Comparison of ENCODE assay signal across 24 cellular contexts in the genomic region with DNA sequence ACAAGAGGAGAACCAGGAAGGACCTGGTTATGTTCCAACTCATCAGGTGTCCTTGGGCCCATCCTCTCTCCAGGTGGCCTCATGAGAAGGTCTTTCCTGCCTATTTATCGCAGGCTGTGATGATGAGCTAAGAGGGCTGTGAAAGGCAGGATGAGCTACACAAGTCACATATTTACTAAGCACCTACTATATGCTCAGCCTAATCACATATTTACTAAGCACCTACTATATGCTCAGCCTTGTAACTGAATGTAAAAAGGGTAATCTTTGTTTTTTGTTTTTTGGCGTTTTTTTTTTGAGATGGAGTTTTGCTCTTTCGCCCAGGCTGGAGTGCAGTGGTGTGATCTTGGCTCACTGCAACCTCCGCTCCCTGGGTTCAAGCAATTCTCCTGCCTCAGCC. TPM values are rescaled to one million over a fixed set of nuclear protein-coding genes. Genes with fewer than 3 reads are reported as not detected.
"Had no signal": no experiment of that assay in that cellular context is flagged by ENCODE, and none has a peak within 500 bp of the region (broad histone marks: within the 10 kb centered on the region; RNA-seq: fewer than 3 reads in every experiment).

No MANE protein-coding gene starts in this region.

- DNase-seq: activated CD4-positive, alpha-beta T cell treated with anti-CD3 and anti-CD28 coated beads for 48 hours; activated CD4-positive, alpha-beta T cell treated with anti-CD3 and anti-CD28 coated beads, Interleukin-2, amount 50 U/mL, for 4 hours; activated CD4-positive, CD25-positive, alpha-beta regulatory T cell treated with anti-CD3 and anti-CD28 coated beads, Interleukin-2, amount 50 U/mL, for 72 hours; activated CD8-positive, alpha-beta memory T cell treated with anti-CD3 and anti-CD28 coated beads, Interleukin-2, amount 50 U/mL, for 48 hours; activated CD8-positive, alpha-beta T cell treated with anti-CD3 and anti-CD28 coated beads, Interleukin-2, amount 10 ng/mL, durations not matched to agents 7 days and 5 days; activated naive CD4-positive, alpha-beta T cell treated with anti-CD3 and anti-CD28 coated beads, Interleukin-2, amount 50 U/mL, for 16 hours; activated naive CD8-positive, alpha-beta T cell treated with anti-CD3 and anti-CD28 coated beads, Interleukin-2, amount 10 ng/mL, durations not matched to agents 7 days and 5 days; activated T-cell treated with anti-CD3 and anti-CD28 coated beads, Interleukin-2, amount 50 U/mL, for 1 hour; adrenal gland; anterior cingulate cortex; colonic mucosa; Kasumi-1; NCI-H1048; NCI-H1694; NCI-H2081; NCI-H226; PC-9; SIG-M5; T-helper 17 cell; T-helper 9 cell had no signal

- H2AFZ ChIP-seq: PC-9 had no signal

- H3K9me3 ChIP-seq: adrenal gland, colonic mucosa had no signal

- H3K4me2 ChIP-seq: PC-9 had no signal

- ATAC-seq: activated CD8-positive, alpha-beta T cell treated with anti-CD3 and anti-CD28 coated beads, Interleukin-2, amount 10 ng/mL, durations not matched to agents 7 days and 5 days; T-helper 17 cell; WTC11 had no signal

- H3K36me3 ChIP-seq: adrenal gland, colonic mucosa had no signal

- H3K27ac ChIP-seq: adrenal gland, colonic mucosa, PC-9 had no signal

- H3K27me3 ChIP-seq: adrenal gland, colonic mucosa had no signal

- H3K4me3 ChIP-seq: adrenal gland, colonic mucosa, PC-9 had no signal

RNA-seq across cellular contexts. Expression of a gene that starts 44.2 kb away (rescaled TPM):
- total RNA-seq: activated CD8-positive, alpha-beta T cell treated with anti-CD3 and anti-CD28 coated beads, Interleukin-2, amount 10 ng/mL, durations not matched to agents 7 days and 5 days; cardiac septum; NCI-H460; RPMI7951; T-helper 17 cell had no signal
